Comparison of ENCODE assay signal across 9 cellular contexts in genomic region chr2:36456227-36456788, GRCh38.
DNase-seq lines count a peak whose midpoint lies in the region; TF ChIP-seq lines count a peak whose summit lies in the region.
"Had no signal": no experiment of that assay in that cellular context is flagged by ENCODE, and none has a peak within 500 bp of the region (broad histone marks: within the 10 kb centered on the region; RNA-seq: fewer than 3 reads in every experiment).

No MANE protein-coding gene starts in this region.

- H3K9ac ChIP-seq in mucosa of stomach (ENCODE audit: low read length) = peak overlapping the region; percentile 30

- TF ChIP-seq POLR2A in esophagus squamous epithelium (IDR thresholded peaks at IDR 0.05) = no peak
- no peak for TF ChIP-seq POLR2A in uterus (IDR thresholded peaks at IDR 0.05)

- peaks cover 5 to 90% (median 33%) of the 10 kb centered on the region in 3 donors for H3K4me1 ChIP-seq in esophagus squamous epithelium
- H3K4me1 ChIP-seq in mucosa of stomach (ENCODE audit: control insufficient read depth, insufficient read depth, low read length) = peaks cover 21% of the 10 kb centered on the region
- peaks cover 5 to 21% of the 10 kb centered on the region in 2 donors for H3K4me1 ChIP-seq in uterus
- peaks cover 11% of the 10 kb centered on the region for H3K4me1 ChIP-seq in OCI-LY7 (ENCODE audit: insufficient read depth, low read length, poor library complexity, severe bottlenecking)

- BruUV-seq in OCI-LY7 (replicated peaks; lab: Mats Ljungman, UMichigan) = no TSS peak

- H3K9me2 ChIP-seq in OCI-LY7 (ENCODE audit: insufficient read depth, low read length) = no peaks in the 10 kb centered on the region

- H3K27me3 ChIP-seq in esophagus squamous epithelium = no peaks in the 10 kb centered on the region
- no peaks in the 10 kb centered on the region for H3K27me3 ChIP-seq in mucosa of stomach (ENCODE audit: control insufficient read depth, insufficient read depth, low read length)
- H3K27me3 ChIP-seq in uterus = no peaks in the 10 kb centered on the region

- intact Hi-C loops in esophagus squamous epithelium (cut with DNase I) (loop anchor here (10.0 kb wide), 1 partner anchor 92 kb away; no protein-coding TSS in a partner anchor), uterus (cut with DNase I; ENCODE audit: low total_unique reads) (no loop called here), OCI-LY7 (cut with micrococcal nuclease; ENCODE audit: unreplicated experiment) (no loop called here)

- no peaks in the 10 kb centered on the region for H4K20me1 ChIP-seq in OCI-LY7 (ENCODE audit: insufficient read depth, low read length)

- DNase-seq in NCI-H2196 (lab: John Stamatoyannopoulos, UW; ENCODE audit: unreplicated experiment) = peak; percentile 26
- DNase-seq in NCI-H2196 treated with DMSO at 0.1 percent for 48 hours (lab: John Stamatoyannopoulos, UW; ENCODE audit: unreplicated experiment) = no peak
- no peak for DNase-seq in esophagus squamous epithelium (lab: John Stamatoyannopoulos, UW)
- peak; percentile 47 to 59 for DNase-seq in uterus
- DNase-seq in activated T-cell treated with anti-CD3 and anti-CD28 coated beads, Interleukin-2, amount 50 U/mL, for 48 hours = no peak
- DNase-seq in OCI-LY7 (ENCODE audit: low spot score) = no peak
- DNase-seq in UCSD-AML1 (lab: John Stamatoyannopoulos, UW; ENCODE audit: unreplicated experiment) = no peak
- DNase-seq: stimulated activated CD4-positive, alpha-beta T cell treated with anti-CD3 and anti-CD28 coated beads, Interleukin-4, amount 100 ng/mL, for 4 hours had no signal

- no peaks in the 10 kb centered on the region for H3K79me2 ChIP-seq in OCI-LY7 (ENCODE audit: insufficient read depth, low read depth, low read length)

- CTCF ChIA-PET in OCI-LY7 (lab: Charles Lee; ENCODE audit: unreplicated experiment) = no interaction called here

- H2AFZ ChIP-seq in OCI-LY7 (ENCODE audit: low read length) = no peak overlapping the region

- H3K9me3 ChIP-seq in esophagus squamous epithelium (no peaks in the 10 kb centered on the region), mucosa of stomach (ENCODE audit: control insufficient read depth, low read length) (no peaks in the 10 kb centered on the region), uterus (no peaks in the 10 kb centered on the region), OCI-LY7 (ENCODE audit: low read length) (no peaks in the 10 kb centered on the region)

- H3K36me3 ChIP-seq in esophagus squamous epithelium = peaks cover 0 to 5% (median 0%) of the 10 kb centered on the region in 3 donors
- no peaks in the 10 kb centered on the region for H3K36me3 ChIP-seq in mucosa of stomach (ENCODE audit: control insufficient read depth, insufficient read depth, low read length)
- H3K36me3 ChIP-seq in uterus = no peaks in the 10 kb centered on the region
- H3K36me3 ChIP-seq in OCI-LY7 (ENCODE audit: insufficient read depth, low read length) = no peaks in the 10 kb centered on the region

- WGBS in esophagus squamous epithelium, 2 donors = 43 to 63% methylated on average over 11 of the region's 11 CpGs

- no peak overlapping the region for H3K4me3 ChIP-seq in esophagus squamous epithelium
- no peak overlapping the region for H3K4me3 ChIP-seq in mucosa of stomach (ENCODE audit: low read length)
- peak overlapping the region in 1 of 2 donors; percentile 1 for H3K4me3 ChIP-seq in uterus
- H3K4me3 ChIP-seq in OCI-LY7 (ENCODE audit: low read depth, low read length, poor library complexity, severe bottlenecking) = no peak overlapping the region

- TF ChIP-seq CTCF in esophagus squamous epithelium (IDR thresholded peaks at IDR 0.05) = no peak
- TF ChIP-seq CTCF in uterus (IDR thresholded peaks at IDR 0.05) = no peak
- no peak for TF ChIP-seq CTCF in OCI-LY7 (conservative IDR thresholded peaks at IDR 0.05; ENCODE audit: low read length)

- H3K27ac ChIP-seq in esophagus squamous epithelium (peak overlapping the region; percentile 37 to 75 (median 66)), uterus (peak overlapping the region; percentile 41 to 60), OCI-LY7 (ENCODE audit: low read depth, low read length, poor library complexity, severe bottlenecking) (no peak overlapping the region)

- H3K4me2 ChIP-seq in OCI-LY7 (ENCODE audit: low read length) = no peak overlapping the region

- POLR2A ChIA-PET in OCI-LY7 (lab: Charles Lee) = no interaction called here

Comparison
In these comparisons a context has a peak if more than half of its experiments do, and no peak if none do; other contexts are left out.
1. DNase-seq: peak in NCI-H2196 (single experiment) and uterus (2 of 2); none in NCI-H2196 treated with DMSO at 0.1 percent for 48 hours (single experiment), esophagus squamous epithelium (single experiment), activated T-cell treated with anti-CD3 and anti-CD28 coated beads, Interleukin-2, amount 50 U/mL, for 48 hours (0 of 2), OCI-LY7 (single experiment) and UCSD-AML1 (single experiment).